In the genomic region with DNA sequence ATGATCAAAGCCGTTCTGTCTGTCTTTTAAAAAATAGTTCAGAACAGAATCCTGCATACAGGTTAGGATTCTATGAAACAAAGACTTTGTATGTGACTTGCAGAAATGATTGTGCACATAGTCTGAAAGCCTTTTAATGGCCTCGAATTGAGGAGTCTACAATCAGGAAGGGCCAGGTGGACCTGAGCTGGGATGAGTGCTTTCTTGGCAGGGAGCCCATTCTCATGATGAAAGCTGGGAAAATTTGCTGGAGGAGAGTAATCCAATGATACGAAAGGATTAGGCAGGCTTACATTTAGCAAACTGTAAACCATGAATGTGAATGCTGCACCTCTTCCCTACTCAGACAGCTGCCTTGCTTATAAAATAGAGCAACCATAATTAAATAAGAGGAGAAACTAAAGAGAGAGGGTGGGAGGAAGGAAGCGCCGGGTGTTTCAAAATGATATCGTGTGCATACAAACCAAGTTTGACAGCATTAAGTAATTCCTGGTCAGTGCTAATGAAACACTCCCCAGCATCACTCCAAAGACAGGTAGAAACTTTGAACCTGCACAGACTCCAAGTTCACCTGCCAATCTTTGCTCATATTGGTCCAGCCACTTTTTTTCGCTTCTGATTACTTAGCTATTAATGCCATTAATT, we compare ENCODE assay signal across 14 cellular contexts. TPM values are rescaled to one million over a fixed set of nuclear protein-coding genes. Genes with fewer than 3 reads are reported as not detected.
DNase-seq lines count a peak whose midpoint lies in the region; ATAC-seq and TF ChIP-seq lines count a peak whose summit lies in the region.
"Had no signal": no experiment of that assay in that cellular context is flagged by ENCODE, and none has a peak within 500 bp of the region (broad histone marks: within the 10 kb centered on the region; RNA-seq: fewer than 3 reads in every experiment).

No MANE protein-coding gene starts in this region.

- ATAC-seq in gastroesophageal sphincter: no peak
- no peak for ATAC-seq in HG02973 (IDR thresholded peaks at IDR 0.05; ENCODE audit: unreplicated experiment)
- ATAC-seq: gastrocnemius medialis, GM23338 had no signal

- H3K4me1 ChIP-seq in hepatocyte (ENCODE audit: insufficient read depth): peaks cover 8% of the 10 kb centered on the region
- peaks cover 0 to 7% (median 0%) of the 10 kb centered on the region in 3 donors for H3K4me1 ChIP-seq in gastroesophageal sphincter
- no peaks in the 10 kb centered on the region for H3K4me1 ChIP-seq in suprapubic skin
- H3K4me1 ChIP-seq: gastrocnemius medialis had no signal

- peak; percentile 93 for DNase-seq in DMS 273 (lab: John Stamatoyannopoulos, UW; ENCODE audit: unreplicated experiment)
- DNase-seq in NCI-H1694 treated with DMSO at 0.1 percent for 48 hours (lab: John Stamatoyannopoulos, UW): peak; percentile 88
- peak; percentile 43 for DNase-seq in NOMO-1 treated with DMSO at 0.1 percent for 48 hours (lab: John Stamatoyannopoulos, UW; ENCODE audit: unreplicated experiment)
- DNase-seq in hepatocyte (ENCODE audit: low spot score): peak; percentile 29
- DNase-seq in GM19238 (ENCODE audit: insufficient read length, low spot score): no peak
- no peak for DNase-seq in suprapubic skin (ENCODE audit: low spot score in 2 of 2)
- DNase-seq: activated effector memory CD4-positive, alpha-beta T cell treated with Interleukin-2 at 50 U/mL for 16 hours; gastrocnemius medialis; stimulated activated naive CD4-positive, alpha-beta T cell had no signal

- TF ChIP-seq CTCF in hepatocyte (IDR thresholded peaks at IDR 0.05; ENCODE audit: poor library complexity) (no peak), gastroesophageal sphincter (IDR thresholded peaks at IDR 0.05) (no peak), suprapubic skin (IDR thresholded peaks at IDR 0.05) (no peak)

- 50% methylated on average over 7 of the region's 7 CpGs for WGBS in hepatocyte (ENCODE audit: low lambda C conversion rate, missing lambda C conversion rate)
- 38 to 57% methylated on average over 7 of the region's 7 CpGs for WGBS in gastroesophageal sphincter (ENCODE audit: low coverage in 1 of 2), 2 donors
- 59% methylated on average over 7 of the region's 7 CpGs for WGBS in suprapubic skin

- H2AFZ ChIP-seq in hepatocyte: no peak overlapping the region
- H2AFZ ChIP-seq: GM23338 had no signal

- TF ChIP-seq EP300 in gastroesophageal sphincter (IDR thresholded peaks at IDR 0.05) (no peak), suprapubic skin (IDR thresholded peaks at IDR 0.05) (no peak)

- H3K4me3 ChIP-seq in hepatocyte (no peak overlapping the region), gastroesophageal sphincter (no peak overlapping the region), suprapubic skin (no peak overlapping the region)
- H3K4me3 ChIP-seq: coronary artery, gastrocnemius medialis, GM23338 had no signal

- TF ChIP-seq POLR2A in gastroesophageal sphincter (IDR thresholded peaks at IDR 0.05) (no peak), suprapubic skin (IDR thresholded peaks at IDR 0.05) (no peak)

- H4K20me1 ChIP-seq in hepatocyte (ENCODE audit: insufficient read depth, poor library complexity, severe bottlenecking): no peaks in the 10 kb centered on the region

- H3K9me3 ChIP-seq in hepatocyte (ENCODE audit: low read depth) (no peaks in the 10 kb centered on the region), gastroesophageal sphincter (no peaks in the 10 kb centered on the region), suprapubic skin (no peaks in the 10 kb centered on the region)
- H3K9me3 ChIP-seq: gastrocnemius medialis had no signal

- H3K36me3 ChIP-seq in hepatocyte (replicated peaks; ENCODE audit: insufficient read depth, low read depth): no peaks in the 10 kb centered on the region
- H3K36me3 ChIP-seq in gastroesophageal sphincter: no peaks in the 10 kb centered on the region
- H3K36me3 ChIP-seq in suprapubic skin: no peaks in the 10 kb centered on the region
- H3K36me3 ChIP-seq: gastrocnemius medialis had no signal

- H3K27ac ChIP-seq in hepatocyte (no peak overlapping the region), gastroesophageal sphincter (no peak overlapping the region), suprapubic skin (no peak overlapping the region)
- H3K27ac ChIP-seq: coronary artery, gastrocnemius medialis, VCaP had no signal

- H3K79me2 ChIP-seq in hepatocyte: no peaks in the 10 kb centered on the region

- no peak overlapping the region for H3K4me2 ChIP-seq in hepatocyte
- H3K4me2 ChIP-seq: GM23338 had no signal

- no peaks in the 10 kb centered on the region for H3K9me2 ChIP-seq in hepatocyte (replicated peaks; ENCODE audit: insufficient read depth)

- H3K27me3 ChIP-seq in hepatocyte (no peaks in the 10 kb centered on the region), gastroesophageal sphincter (peaks cover 7% of the 10 kb centered on the region), suprapubic skin (no peaks in the 10 kb centered on the region)
- H3K27me3 ChIP-seq: gastrocnemius medialis had no signal

RNA-seq across cellular contexts. Expression of gene CXCR4, which starts 23.7 kb away (rescaled TPM):
- total RNA-seq in hepatocyte: 6.2 and 6.4 TPM in 2 replicates
- 2.4 and 3.8 TPM in 2 replicates for polyA plus RNA-seq in hepatocyte
- 1 to 10 TPM; 5.1 to 8.2 (median 7.7) TPM for total RNA-seq in gastroesophageal sphincter
- total RNA-seq in suprapubic skin: 1 to 10 TPM; 5.1 to 6.8 (median 5.6) TPM

Comparison
In these comparisons a context has a peak if more than half of its experiments do, and no peak if none do; other contexts are left out.
1. DNase-seq: peak in DMS 273 (single experiment), NCI-H1694 treated with DMSO at 0.1 percent for 48 hours (single experiment), NOMO-1 treated with DMSO at 0.1 percent for 48 hours (single experiment) and hepatocyte (single experiment); none in GM19238 (single experiment) and suprapubic skin (0 of 2).